ENCODE assay signal across 8 cellular contexts in the genomic region with DNA sequence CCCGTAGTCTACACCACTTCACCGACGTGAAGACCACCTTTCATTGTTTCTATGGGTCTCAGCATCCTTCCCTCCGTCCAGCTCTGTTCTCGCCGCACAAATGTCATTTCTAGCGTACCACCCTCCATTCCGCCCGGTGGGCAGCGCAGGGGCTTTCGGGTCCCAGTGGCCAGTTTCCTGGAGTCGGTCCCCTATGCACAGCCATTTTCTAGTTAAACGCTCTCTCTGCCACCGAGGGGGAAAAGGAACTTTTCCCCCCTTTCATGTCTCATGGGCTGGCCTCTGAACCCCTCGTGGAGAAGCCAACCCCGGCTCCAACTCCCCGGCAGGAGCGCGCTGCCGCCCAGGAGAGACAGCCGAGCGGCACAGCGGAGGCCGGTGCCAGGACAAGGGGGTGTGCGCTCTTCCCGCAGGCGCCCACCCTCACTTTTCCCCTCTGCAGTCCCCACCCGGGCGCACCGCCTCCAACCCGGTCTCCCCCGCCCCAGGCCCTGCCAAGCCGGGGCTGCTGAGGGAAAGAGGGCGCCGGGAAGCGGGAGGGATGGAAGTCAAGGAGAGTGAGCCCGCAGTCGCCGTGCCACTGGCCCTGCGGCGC. TPM values are rescaled to one million over a fixed set of nuclear protein-coding genes. Genes with fewer than 3 reads are reported as not detected.
DNase-seq lines count a peak whose midpoint lies in the region; ATAC-seq and TF ChIP-seq lines count a peak whose summit lies in the region.

No MANE protein-coding gene starts in this region.

- no peaks in the 10 kb centered on the region for H3K36me3 ChIP-seq in CD8-positive, alpha-beta T cell (ENCODE audit: insufficient read depth, low read length)
- no peaks in the 10 kb centered on the region for H3K36me3 ChIP-seq in right lobe of liver
- no peaks in the 10 kb centered on the region for H3K36me3 ChIP-seq in thymus (ENCODE audit: control insufficient read depth, insufficient read depth)

- no peak for DNase-seq in CD8-positive, alpha-beta T cell
- DNase-seq in MCF 10A (ENCODE audit: unreplicated experiment) (peak; percentile 29), right lobe of liver (peak; percentile 46 to 57 (median 56)), NCI-H1436 (lab: John Stamatoyannopoulos, UW) (no peak)

- CTCF ChIA-PET in CD8-positive, alpha-beta T cell (lab: Charles Lee), result no interaction called here
- CTCF ChIA-PET in MCF 10A (lab: Yijun Ruan, JAX), result interaction anchor here (0.6 to 4.2 kb wide), 42 partner anchors 9 to 371 kb away, joined by 3 to 31 read pairs (median 4); no protein-coding TSS in a partner anchor

- POLR2A ChIA-PET in CD8-positive, alpha-beta T cell (lab: Charles Lee), result no interaction called here
- POLR2A ChIA-PET in MCF 10A (lab: Yijun Ruan, JAX), result interaction anchor here (0.7 to 9.4 kb wide), 33 partner anchors 10 to 302 kb away, joined by 3 to 113 read pairs (median 4); no protein-coding TSS in a partner anchor

- TF ChIP-seq CTCF in CD8-positive, alpha-beta T cell (IDR thresholded peaks at IDR 0.05), result no peak
- TF ChIP-seq CTCF in MCF 10A (IDR thresholded peaks at IDR 0.05; ENCODE audit: unreplicated experiment) (no peak), right lobe of liver (IDR thresholded peaks at IDR 0.05) (no peak)

- peaks cover 58% of the 10 kb centered on the region for H3K27me3 Mint-ChIP-seq in CD8-positive, alpha-beta T cell (ENCODE audit: low read depth)
- H3K27me3 Mint-ChIP-seq in IgD-negative memory B cell (peaks cover 38% of the 10 kb centered on the region), MCF 10A (ENCODE audit: insufficient read depth, unreplicated experiment) (no peaks in the 10 kb centered on the region)

- BruUV-seq in MCF 10A (replicated peaks; lab: Mats Ljungman, UMichigan), result no TSS peak

- H3K36me3 Mint-ChIP-seq in CD8-positive, alpha-beta T cell, result no peaks in the 10 kb centered on the region
- H3K36me3 Mint-ChIP-seq in IgD-negative memory B cell, result peaks cover 2% of the 10 kb centered on the region
- H3K36me3 Mint-ChIP-seq in MCF 10A (ENCODE audit: insufficient read depth, unreplicated experiment), result peaks cover 20% of the 10 kb centered on the region

- no peaks in the 10 kb centered on the region for H3K9me3 Mint-ChIP-seq in CD8-positive, alpha-beta T cell
- H3K9me3 Mint-ChIP-seq in IgD-negative memory B cell (no peaks in the 10 kb centered on the region), MCF 10A (ENCODE audit: unreplicated experiment) (no peaks in the 10 kb centered on the region)

- H3K27ac Mint-ChIP-seq in CD8-positive, alpha-beta T cell, result no peak overlapping the region
- H3K27ac Mint-ChIP-seq in IgD-negative memory B cell (no peak overlapping the region), MCF 10A (ENCODE audit: low read depth, unreplicated experiment) (peak overlapping the region; percentile 97)

- H3K4me1 Mint-ChIP-seq in CD8-positive, alpha-beta T cell (ENCODE audit: low read depth), result peaks cover 19% of the 10 kb centered on the region
- peaks cover 16 to 24% (median 22%) of the 10 kb centered on the region in 3 donors for H3K4me1 Mint-ChIP-seq in IgD-negative memory B cell
- peaks cover 18% of the 10 kb centered on the region for H3K4me1 Mint-ChIP-seq in MCF 10A (ENCODE audit: insufficient read depth, unreplicated experiment)

- H3K9me3 ChIP-seq in CD8-positive, alpha-beta T cell (ENCODE audit: low read length), result no peaks in the 10 kb centered on the region
- no peaks in the 10 kb centered on the region for H3K9me3 ChIP-seq in right lobe of liver
- H3K9me3 ChIP-seq in thymus (ENCODE audit: control insufficient read depth), result no peaks in the 10 kb centered on the region

- H3K4me1 ChIP-seq in CD8-positive, alpha-beta T cell (ENCODE audit: insufficient read depth, low read length), result no peaks in the 10 kb centered on the region
- H3K4me1 ChIP-seq in right lobe of liver (peaks cover 0 to 29% (median 8%) of the 10 kb centered on the region in 4 donors), thymus (ENCODE audit: control insufficient read depth, insufficient read depth, low read length) (peaks cover 4% of the 10 kb centered on the region)

- ATAC-seq in CD8-positive, alpha-beta T cell, result no peak
- ATAC-seq in GM19467 (IDR thresholded peaks at IDR 0.05; ENCODE audit: unreplicated experiment) (peak; percentile 2), right lobe of liver (peak in 2 of 4 donors; percentile 1 to 7), GM21381 (IDR thresholded peaks at IDR 0.05; ENCODE audit: unreplicated experiment) (no peak)

- TF ChIP-seq POLR2A in right lobe of liver (IDR thresholded peaks at IDR 0.05), result no peak

- peak overlapping the region; percentile 48 for H3K4me3 ChIP-seq in CD8-positive, alpha-beta T cell (ENCODE audit: low read depth, low read length)
- H3K4me3 ChIP-seq in right lobe of liver (peak overlapping the region; percentile 71 to 89 (median 84)), thymus (ENCODE audit: low read length) (peak overlapping the region; percentile 44)

- peak overlapping the region; percentile 61 for H3K4me3 Mint-ChIP-seq in CD8-positive, alpha-beta T cell
- H3K4me3 Mint-ChIP-seq in IgD-negative memory B cell (peak overlapping the region; percentile 65 to 94 (median 80)), MCF 10A (ENCODE audit: unreplicated experiment) (peak overlapping the region; percentile 98)

- 0% methylated on average over 24 of the region's 41 CpGs for WGBS in right lobe of liver (ENCODE audit: insufficient coverage, low coverage, low lambda C conversion rate, missing lambda C conversion rate)
- 3% methylated on average over 41 of the region's 41 CpGs for WGBS in thymus

- intact Hi-C loops in CD8-positive, alpha-beta T cell (cut with DNase I, micrococcal nuclease), result no loop called here
- intact Hi-C loops in MCF 10A (cut with micrococcal nuclease) (loop anchor here (1.0 to 5.0 kb wide), 2 partner anchors 161 to 286 kb away; no protein-coding TSS in a partner anchor), right lobe of liver (cut with DNase I) (loop anchor here (5.0 kb wide), 2 partner anchors 66 to 291 kb away; no protein-coding TSS in a partner anchor)

- no peak overlapping the region for H3K27ac ChIP-seq in CD8-positive, alpha-beta T cell (ENCODE audit: low read depth, low read length)
- H3K27ac ChIP-seq in right lobe of liver, result peak overlapping the region; percentile 53 to 78 (median 77)
- no peak overlapping the region for H3K27ac ChIP-seq in thymus (ENCODE audit: low read depth)

- no peaks in the 10 kb centered on the region for H3K27me3 ChIP-seq in CD8-positive, alpha-beta T cell (ENCODE audit: insufficient read depth, low read length)
- no peaks in the 10 kb centered on the region for H3K27me3 ChIP-seq in right lobe of liver
- peaks cover 44% of the 10 kb centered on the region for H3K27me3 ChIP-seq in thymus (ENCODE audit: control insufficient read depth, insufficient read depth)

RNA-seq across cellular contexts. Expression of a gene that starts 0.7 kb away (rescaled TPM):
- total RNA-seq in CD8-positive, alpha-beta T cell, result under 1 TPM in 1 of 2 experiments, not detected in 1; 0.33 TPM
- polyA plus RNA-seq in IgD-negative memory B cell, result 0.23 TPM
- total RNA-seq in MCF 10A (2022), result 159 and 201 TPM in 2 replicates
- total RNA-seq in right lobe of liver, result 10 to 100 TPM; 14.1 to 27.9 (median 25.1) TPM
- polyA plus RNA-seq in thymus, result 10.0 TPM

RNA-seq across cellular contexts. Expression of a gene that starts 43.1 kb away (rescaled TPM):
- total RNA-seq in CD8-positive, alpha-beta T cell, result not detected
- polyA plus RNA-seq in IgD-negative memory B cell (0.78 TPM), thymus (56.2 TPM)
- total RNA-seq in MCF 10A (2022) (1.3 and 1.4 TPM in 2 replicates), right lobe of liver (1 to 10 TPM in 3 of 6 experiments, under 1 TPM in 2, not detected in 1; 0.44 to 8.7 (median 1.6) TPM)

Comparison
In these comparisons a context has a peak if more than half of its experiments do, and no peak if none do; other contexts are left out.
1. DNase-seq: peak in MCF 10A (single experiment) and right lobe of liver (3 of 3); none in CD8-positive, alpha-beta T cell (0 of 7) and NCI-H1436 (single experiment).
2. H3K27ac ChIP-seq: peak in right lobe of liver (3 of 3); none in CD8-positive, alpha-beta T cell (single experiment) and thymus (single experiment).
3. RNA of a gene that starts 0.7 kb away (total RNA-seq): 159 to 201 TPM in MCF 10A and 14.1 to 27.9 TPM in right lobe of liver; 0.33 TPM in CD8-positive, alpha-beta T cell; every median in the first group is over 10 times any median in the second.
4. intact Hi-C loops: an anchor here in MCF 10A (1.0 to 5.0 kb wide) and right lobe of liver (5.0 kb wide); none called in CD8-positive, alpha-beta T cell.
5. Peak in every context shown above with its lines, with median percentiles within 50 percentile points of each other: H3K4me3 ChIP-seq and H3K4me3 Mint-ChIP-seq.